6 cellular contexts compared by ENCODE assay signal in genomic region chr19:14434157-14434501, GRCh38. TPM values are rescaled to one million over a fixed set of nuclear protein-coding genes. Genes with fewer than 3 reads are reported as not detected.
A peak's percentile ranks its signal among the peaks of the same experiment; 100 is the strongest.
DNase-seq lines count a peak whose midpoint lies in the region; ATAC-seq, FAIRE-seq and TF ChIP-seq lines count a peak whose summit lies in the region.

No MANE protein-coding gene starts in this region.

- FAIRE-seq in RCC 7860 (lab: Jason Lieb, UNC) (no peak), H54 (lab: Jason Lieb, UNC) (no peak)

- H3K9me3 ChIP-seq in hepatocyte (ENCODE audit: low read depth) (no peaks in the 10 kb centered on the region), aorta (ENCODE audit: control insufficient read depth, low read length) (no peaks in the 10 kb centered on the region)

- no peaks in the 10 kb centered on the region for H3K9me2 ChIP-seq in hepatocyte (replicated peaks; ENCODE audit: insufficient read depth)

- peaks cover 55% of the 10 kb centered on the region for H3K79me2 ChIP-seq in hepatocyte

- no peak for ATAC-seq in aorta (ENCODE audit: low FRiP score)

- DNase-seq in DMS79 treated with DMSO at 0.1 percent for 48 hours (lab: John Stamatoyannopoulos, UW) (peak; percentile 63), RCC 7860 (ENCODE audit: low spot score) (peak; percentile 27), hepatocyte (ENCODE audit: low spot score) (no peak), aorta (no peak), posterior cingulate gyrus (no peak), H54 (ENCODE audit: insufficient read length, low spot score) (no peak)

- no peaks in the 10 kb centered on the region for H4K20me1 ChIP-seq in hepatocyte (ENCODE audit: insufficient read depth, poor library complexity, severe bottlenecking)

- no peak for TF ChIP-seq POLR2A in H54 (IDR thresholded peaks at IDR 0.05; ENCODE audit: low read depth, low read length)

- WGBS in hepatocyte (ENCODE audit: low lambda C conversion rate, missing lambda C conversion rate) = 69% methylated on average over 4 of the region's 4 CpGs
- WGBS in aorta, 2 donors = 24 to 25% methylated on average over 4 of the region's 4 CpGs

- H3K36me3 ChIP-seq in hepatocyte (replicated peaks; ENCODE audit: insufficient read depth, low read depth) (no peaks in the 10 kb centered on the region), aorta (ENCODE audit: control insufficient read depth in 1 of 2, insufficient read depth in 2 of 2, low read length in 1 of 2) (no peaks in the 10 kb centered on the region)

- H3K27me3 ChIP-seq in hepatocyte (no peaks in the 10 kb centered on the region), aorta (ENCODE audit: control insufficient read depth in 1 of 2, insufficient read depth in 2 of 2, low read length in 1 of 2) (no peaks in the 10 kb centered on the region)

- TF ChIP-seq CTCF in hepatocyte (IDR thresholded peaks at IDR 0.05; ENCODE audit: poor library complexity) = no peak

- H3K4me1 ChIP-seq in hepatocyte (ENCODE audit: insufficient read depth) (peaks cover 14% of the 10 kb centered on the region), aorta (ENCODE audit: control insufficient read depth in 1 of 2, insufficient read depth in 2 of 2, low read length in 2 of 2) (no peaks in the 10 kb centered on the region)

- H3K27ac ChIP-seq in hepatocyte = peak overlapping the region; percentile 43
- peak overlapping the region in 1 of 2 donors; percentile 69 for H3K27ac ChIP-seq in aorta (ENCODE audit: low read depth in 1 of 2, low read length in 2 of 2)

- H3K4me2 ChIP-seq in hepatocyte = peak overlapping the region; percentile 96

- H3K4me3 ChIP-seq in hepatocyte = peak overlapping the region; percentile 97
- peak overlapping the region; percentile 78 to 97 for H3K4me3 ChIP-seq in aorta (ENCODE audit: low read length in 2 of 2)

- H2AFZ ChIP-seq in hepatocyte = no peak overlapping the region

- intact Hi-C loops in aorta (cut with DNase I) (no loop called here), posterior cingulate gyrus (cut with DNase I) (loop anchor here (5.0 kb wide), 1 partner anchor 38 kb away; no protein-coding TSS in a partner anchor)

RNA-seq across cellular contexts. Expression of gene PKN1, which starts 1.0 kb away (rescaled TPM):
- total RNA-seq in hepatocyte (57.4 and 61.4 TPM in 2 replicates), aorta (100 to 1,000 TPM; 106 to 112 TPM)
- polyA plus RNA-seq in hepatocyte (83.3 and 88.5 TPM in 2 replicates), aorta (10 to 100 TPM; 38.7 to 68.1 TPM)

RNA-seq across cellular contexts. Expression of gene DDX39A, which starts 15.0 kb away (rescaled TPM):
- total RNA-seq in hepatocyte (51.8 and 79.2 TPM in 2 replicates), aorta (10 to 100 TPM; 45.0 to 49.5 TPM)
- polyA plus RNA-seq in hepatocyte (106 and 135 TPM in 2 replicates), aorta (10 to 100 TPM; 28.5 to 98.7 TPM)

RNA-seq across cellular contexts. Expression of gene PTGER1, which starts 41.0 kb away (rescaled TPM):
- total RNA-seq in hepatocyte (0.60 and 2.8 TPM in 2 replicates), aorta (1 to 10 TPM; 2.3 to 4.4 TPM)
- polyA plus RNA-seq in hepatocyte (3.5 and 7.6 TPM in 2 replicates), aorta (not detected)

RNA-seq across cellular contexts. Expression of gene ADGRE5, which starts 52.9 kb away (rescaled TPM):
- 4.5 and 5.0 TPM in 2 replicates for total RNA-seq in hepatocyte
- polyA plus RNA-seq in hepatocyte = 7.3 and 13.1 TPM in 2 replicates
- 100 to 1,000 TPM; 158 to 337 TPM for total RNA-seq in aorta
- polyA plus RNA-seq in aorta = 10 to 100 TPM; 38.6 to 92.7 TPM

Comparison
In these comparisons a context has a peak if more than half of its experiments do, and no peak if none do; other contexts are left out.
1. DNase-seq: peak in DMS79 treated with DMSO at 0.1 percent for 48 hours (single experiment) and RCC 7860 (single experiment); none in hepatocyte (single experiment), aorta (0 of 2), posterior cingulate gyrus (0 of 10) and H54 (single experiment).